9 cellular contexts compared by ENCODE assay signal in genomic region chr10:34808789-34809745, GRCh38. TPM values are rescaled to one million over a fixed set of nuclear protein-coding genes. Genes with fewer than 3 reads are reported as not detected.
DNase-seq lines count a peak whose midpoint lies in the region; ATAC-seq lines count a peak whose summit lies in the region.
"Had no signal": no experiment of that assay in that cellular context is flagged by ENCODE, and none has a peak within 500 bp of the region (broad histone marks: within the 10 kb centered on the region; RNA-seq: fewer than 3 reads in every experiment).

No MANE protein-coding gene starts in this region.

- H3K36me3 Mint-ChIP-seq in activated CD8-positive, alpha-beta memory T cell treated with anti-CD3 and anti-CD28 coated beads, Interleukin-2, amount 10 ng/mL, durations not matched to agents 7 days and 5 days = no peaks in the 10 kb centered on the region
- H3K36me3 Mint-ChIP-seq: naive B cell had no signal

- ATAC-seq in HG02623 (IDR thresholded peaks at IDR 0.05; ENCODE audit: unreplicated experiment) = peak; percentile 55
- ATAC-seq in activated CD8-positive, alpha-beta memory T cell treated with anti-CD3 and anti-CD28 coated beads, Interleukin-2, amount 10 ng/mL, durations not matched to agents 7 days and 5 days = no peak

- CTCF ChIA-PET in activated CD8-positive, alpha-beta memory T cell treated with anti-CD3 and anti-CD28 coated beads, Interleukin-2, amount 10 ng/mL, durations not matched to agents 7 days and 5 days (lab: Charles Lee) = no interaction called here

- no peaks in the 10 kb centered on the region for H3K36me3 ChIP-seq in SJCRH30

- H3K4me1 Mint-ChIP-seq in activated CD8-positive, alpha-beta memory T cell treated with anti-CD3 and anti-CD28 coated beads, Interleukin-2, amount 10 ng/mL, durations not matched to agents 7 days and 5 days = peaks cover 3% of the 10 kb centered on the region

- no peak overlapping the region for H3K27ac Mint-ChIP-seq in activated CD8-positive, alpha-beta memory T cell treated with anti-CD3 and anti-CD28 coated beads, Interleukin-2, amount 10 ng/mL, durations not matched to agents 7 days and 5 days

- no peak overlapping the region for H3K4me3 ChIP-seq in SJCRH30

- H3K27me3 Mint-ChIP-seq in activated CD8-positive, alpha-beta memory T cell treated with anti-CD3 and anti-CD28 coated beads, Interleukin-2, amount 10 ng/mL, durations not matched to agents 7 days and 5 days = peaks cover 49% of the 10 kb centered on the region

- H3K4me3 Mint-ChIP-seq in activated CD8-positive, alpha-beta memory T cell treated with anti-CD3 and anti-CD28 coated beads, Interleukin-2, amount 10 ng/mL, durations not matched to agents 7 days and 5 days = no peak overlapping the region

- peaks cover 12% of the 10 kb centered on the region for H3K4me1 ChIP-seq in SJCRH30

- no peak overlapping the region for H3K27ac ChIP-seq in SJCRH30
- H3K27ac ChIP-seq in substantia nigra (ENCODE audit: low read depth, low read length, poor library complexity, severe bottlenecking) = peak overlapping the region; percentile 64

- no peaks in the 10 kb centered on the region for H3K9me3 Mint-ChIP-seq in activated CD8-positive, alpha-beta memory T cell treated with anti-CD3 and anti-CD28 coated beads, Interleukin-2, amount 10 ng/mL, durations not matched to agents 7 days and 5 days (ENCODE audit: low read depth)
- H3K9me3 Mint-ChIP-seq: naive B cell had no signal

- DNase-seq in EL (peak; percentile 55), SJCRH30 (peak; percentile 51 to 60), hypothalamus (lab: John Stamatoyannopoulos, UW) (peak in 36 of 51 donors; percentile 7 to 81 (median 42)), substantia nigra (lab: John Stamatoyannopoulos, UW) (peak in 37 of 49 donors; percentile 11 to 74 (median 42)), middle frontal gyrus (ENCODE audit: extremely low spot score, low spot score) (no peak), T1000 (lab: John Stamatoyannopoulos, UW) (no peak)
- DNase-seq in activated CD8-positive, alpha-beta memory T cell treated with anti-CD3 and anti-CD28 coated beads, Interleukin-2, amount 10 ng/mL, durations not matched to agents 7 days and 5 days = no peak
- DNase-seq: naive B cell had no signal

- no peaks in the 10 kb centered on the region for H3K27me3 ChIP-seq in SJCRH30

- no peaks in the 10 kb centered on the region for H3K9me3 ChIP-seq in SJCRH30 (replicated peaks)

RNA-seq across cellular contexts. Expression of gene PARD3, which starts 6.0 kb away (rescaled TPM):
- total RNA-seq in SJCRH30 (2014; rRNA removed; shearing (Covaris generic)) = 58.7 and 63.9 TPM in 2 replicates
- under 1 TPM; 0.29 to 0.94 TPM for total RNA-seq in activated CD8-positive, alpha-beta memory T cell treated with anti-CD3 and anti-CD28 coated beads, Interleukin-2, amount 10 ng/mL, durations not matched to agents 7 days and 5 days

Comparison
In these comparisons a context has a peak if more than half of its experiments do, and no peak if none do; other contexts are left out.
1. DNase-seq: peak in EL (single experiment), SJCRH30 (2 of 2), hypothalamus (36 of 51) and substantia nigra (37 of 49); none in middle frontal gyrus (single experiment), T1000 (single experiment) and activated CD8-positive, alpha-beta memory T cell treated with anti-CD3 and anti-CD28 coated beads, Interleukin-2, amount 10 ng/mL, durations not matched to agents 7 days and 5 days (single experiment).
2. RNA of gene PARD3, which starts 6.0 kb away (total RNA-seq): 58.7 to 63.9 TPM in SJCRH30; 0.29 to 0.94 TPM in activated CD8-positive, alpha-beta memory T cell treated with anti-CD3 and anti-CD28 coated beads, Interleukin-2, amount 10 ng/mL, durations not matched to agents 7 days and 5 days; every median in the first group is over 10 times any median in the second.